15 cellular contexts compared by ENCODE assay signal in genomic region chr5:6359534-6359933, GRCh38. TPM values are rescaled to one million over a fixed set of nuclear protein-coding genes. Genes with fewer than 3 reads are reported as not detected.
DNase-seq lines count a peak whose midpoint lies in the region; ATAC-seq and TF ChIP-seq lines count a peak whose summit lies in the region.
"Had no signal": no experiment of that assay in that cellular context is flagged by ENCODE, and none has a peak within 500 bp of the region (broad histone marks: within the 10 kb centered on the region; RNA-seq: fewer than 3 reads in every experiment).

No MANE protein-coding gene starts in this region.

- peaks cover 7 to 32% (median 23%) of the 10 kb centered on the region in 4 donors for H3K4me1 Mint-ChIP-seq in CD4-positive, alpha-beta memory T cell
- no peaks in the 10 kb centered on the region for H3K4me1 Mint-ChIP-seq in endodermal cell

- H3K27ac Mint-ChIP-seq in CD4-positive, alpha-beta memory T cell: peak overlapping the region; percentile 87 to 94 (median 90)
- no peak overlapping the region for H3K27ac Mint-ChIP-seq in endodermal cell

- H4K12ac ChIP-seq in trophoblast cell (ENCODE audit: low read depth, low read length): no peak overlapping the region

- no peaks in the 10 kb centered on the region for H3K27me3 ChIP-seq in CD4-positive, alpha-beta memory T cell (ENCODE audit: insufficient read depth, low read length)
- H3K27me3 ChIP-seq in endodermal cell (ENCODE audit: control insufficient read depth, insufficient read depth, low read length, poor library complexity, severe bottlenecking): no peaks in the 10 kb centered on the region
- no peaks in the 10 kb centered on the region for H3K27me3 ChIP-seq in trophoblast cell (ENCODE audit: insufficient read depth, low read length)
- H3K27me3 ChIP-seq in heart left ventricle: no peaks in the 10 kb centered on the region
- H3K27me3 ChIP-seq: ascending aorta, tibial nerve had no signal

- no peak overlapping the region for H3K4me2 ChIP-seq in trophoblast cell (ENCODE audit: low read length)
- H3K4me2 ChIP-seq: smooth muscle cell had no signal

- no peaks in the 10 kb centered on the region for H3K27me3 Mint-ChIP-seq in CD4-positive, alpha-beta memory T cell
- H3K27me3 Mint-ChIP-seq in endodermal cell (ENCODE audit: insufficient read depth): peaks cover 4% of the 10 kb centered on the region

- H3K4me1 ChIP-seq in CD4-positive, alpha-beta memory T cell (ENCODE audit: insufficient read depth, low read length): peaks cover 23% of the 10 kb centered on the region
- H3K4me1 ChIP-seq in endodermal cell (ENCODE audit: control insufficient read depth, insufficient read depth, low read length) (no peaks in the 10 kb centered on the region), trophoblast cell (ENCODE audit: control insufficient read depth in 1 of 2, insufficient read depth in 2 of 2, low read length in 2 of 2) (peaks cover 0 to 4% of the 10 kb centered on the region in 2 experiments), heart left ventricle (no peaks in the 10 kb centered on the region)
- H3K4me1 ChIP-seq: ascending aorta, tibial nerve had no signal

- no peak overlapping the region for H2BK120ac ChIP-seq in trophoblast cell (ENCODE audit: insufficient read depth, low read length, poor library complexity)

- no peak overlapping the region for H3K4ac ChIP-seq in trophoblast cell (ENCODE audit: low read depth, low read length)

- no peak overlapping the region for H3K4me3 ChIP-seq in CD4-positive, alpha-beta memory T cell (ENCODE audit: low read length in 2 of 2)
- H3K4me3 ChIP-seq in NB4 (ENCODE audit: low read depth, low read length) (no peak overlapping the region), endodermal cell (ENCODE audit: low read length) (no peak overlapping the region), trophoblast cell (ENCODE audit: low read depth, low read length) (no peak overlapping the region), heart left ventricle (no peak overlapping the region)
- H3K4me3 ChIP-seq: ascending aorta, smooth muscle cell, tibial nerve had no signal

- H3K9me3 ChIP-seq in CD4-positive, alpha-beta memory T cell (ENCODE audit: control insufficient read depth in 1 of 2, low read length in 2 of 2): no peaks in the 10 kb centered on the region
- no peaks in the 10 kb centered on the region for H3K9me3 ChIP-seq in endodermal cell (ENCODE audit: control insufficient read depth, low read length)
- peaks cover 3% of the 10 kb centered on the region for H3K9me3 ChIP-seq in trophoblast cell (ENCODE audit: insufficient read depth, low read depth, low read length)
- H3K9me3 ChIP-seq in heart left ventricle: peaks cover 0 to 3% (median 0%) of the 10 kb centered on the region in 12 donors
- H3K9me3 ChIP-seq: ascending aorta, tibial nerve had no signal

- peaks cover 23 to 41% of the 10 kb centered on the region in 2 donors for H3K36me3 Mint-ChIP-seq in CD4-positive, alpha-beta memory T cell
- peaks cover 2% of the 10 kb centered on the region for H3K36me3 Mint-ChIP-seq in endodermal cell (ENCODE audit: low read depth)

- no peak for TF ChIP-seq POLR2A in NB4 (IDR thresholded peaks at IDR 0.05; ENCODE audit: extremely low read depth, insufficient read length)
- TF ChIP-seq POLR2A in heart left ventricle (IDR thresholded peaks at IDR 0.05): no peak

- no peak for TF ChIP-seq CTCF in NB4 (IDR thresholded peaks at IDR 0.05; ENCODE audit: low read depth, low read length)
- no peak for TF ChIP-seq CTCF in endodermal cell (conservative IDR thresholded peaks at IDR 0.05)
- no peak for TF ChIP-seq CTCF in heart left ventricle (IDR thresholded peaks at IDR 0.05)

- CTCF ChIA-PET in CD4-positive, alpha-beta memory T cell (lab: Charles Lee; ENCODE audit: partially characterized antibody): no interaction called here

- no peak overlapping the region for H2BK5ac ChIP-seq in trophoblast cell (ENCODE audit: low read depth, low read length, poor library complexity)

- no peaks in the 10 kb centered on the region for H3K79me1 ChIP-seq in trophoblast cell (ENCODE audit: low read length)

- H4K8ac ChIP-seq in trophoblast cell (ENCODE audit: low read depth, low read length): no peak overlapping the region

- peak overlapping the region; percentile 73 to 87 (median 79) for H3K4me3 Mint-ChIP-seq in CD4-positive, alpha-beta memory T cell
- H3K4me3 Mint-ChIP-seq in endodermal cell: no peak overlapping the region
- H3K4me3 Mint-ChIP-seq: neural crest cell had no signal

- POLR2A ChIA-PET in CD4-positive, alpha-beta memory T cell (lab: Charles Lee; ENCODE audit: partially characterized antibody): interaction anchor here (1.4 to 2.2 kb wide), 3 partner anchors 11 to 19 kb away, joined by 3 to 16 read pairs (median 4); partner anchors contain the start of gene MED10

- no peak overlapping the region for H3K27ac ChIP-seq in CD4-positive, alpha-beta memory T cell (ENCODE audit: low read depth, low read length)
- H3K27ac ChIP-seq in endodermal cell (ENCODE audit: low read depth, low read length) (peak overlapping the region; percentile 75), trophoblast cell (ENCODE audit: low read depth, low read length) (no peak overlapping the region), heart left ventricle (no peak overlapping the region)
- H3K27ac ChIP-seq: ascending aorta, tibial nerve had no signal

- intact Hi-C loops in CD4-positive, alpha-beta memory T cell (cut with micrococcal nuclease): no loop called here
- intact Hi-C loops in heart left ventricle (cut with DNase I): no loop called here

- H3K9ac ChIP-seq in endodermal cell (ENCODE audit: extremely low read depth, low read length, poor library complexity, severe bottlenecking) (no peak overlapping the region), trophoblast cell (ENCODE audit: low read length) (no peak overlapping the region)

- no peak overlapping the region for H2BK12ac ChIP-seq in trophoblast cell (ENCODE audit: low read length)

- H4K91ac ChIP-seq in trophoblast cell (ENCODE audit: low read depth, low read length): no peak overlapping the region

- H3K9me3 Mint-ChIP-seq in CD4-positive, alpha-beta memory T cell: peaks cover 0 to 3% (median 0%) of the 10 kb centered on the region in 8 donors
- peaks cover 2% of the 10 kb centered on the region for H3K9me3 Mint-ChIP-seq in endodermal cell
- H3K9me3 Mint-ChIP-seq: neural crest cell had no signal

- peak; percentile 31 for ATAC-seq in GM19395 (IDR thresholded peaks at IDR 0.05; ENCODE audit: unreplicated experiment)
- no peak for ATAC-seq in heart left ventricle

- H3K79me2 ChIP-seq in trophoblast cell (ENCODE audit: control insufficient read depth, insufficient read depth, low read length, poor library complexity): no peaks in the 10 kb centered on the region

- WGBS in endodermal cell (ENCODE audit: insufficient coverage in 1 of 2, insufficient read length in 1 of 2), 2 experiments: 87 to 89% methylated on average over 4 to 8 of the region's 8 CpGs
- WGBS in trophoblast cell (ENCODE audit: extremely low coverage, insufficient coverage, insufficient read length): no CpG with 5 or more reads among the region's 8 CpGs
- 70 to 78% (median 73%) methylated on average over 8 of the region's 8 CpGs for WGBS in heart left ventricle, 4 donors

- no peak overlapping the region for H3K18ac ChIP-seq in trophoblast cell (ENCODE audit: low read length)

- H3K23ac ChIP-seq in trophoblast cell (ENCODE audit: low read length): no peak overlapping the region

- no peaks in the 10 kb centered on the region for H3K36me3 ChIP-seq in CD4-positive, alpha-beta memory T cell (ENCODE audit: insufficient read depth, low read length)
- H3K36me3 ChIP-seq in endodermal cell (ENCODE audit: control insufficient read depth, insufficient read depth, low read length) (no peaks in the 10 kb centered on the region), trophoblast cell (ENCODE audit: control insufficient read depth in 1 of 2, insufficient read depth in 2 of 2, low read length in 2 of 2) (no peaks in the 10 kb centered on the region), heart left ventricle (peaks cover 0 to 37% (median 5%) of the 10 kb centered on the region in 9 donors)

- no peak overlapping the region for H2AFZ ChIP-seq in trophoblast cell (ENCODE audit: insufficient read depth, low read length, poor library complexity)

- no peak overlapping the region for H3K14ac ChIP-seq in trophoblast cell (ENCODE audit: low read length)

- no peak overlapping the region for H2AK5ac ChIP-seq in trophoblast cell (ENCODE audit: low read length)

- no peak for DNase-seq in CD4-positive, alpha-beta memory T cell
- DNase-seq in NB4 (ENCODE audit: low read depth) (peak; percentile 61), endodermal cell (no peak), trophoblast cell (no peak), germinal center (ENCODE audit: low spot score) (no peak), heart left ventricle (no peak), HCEC 1CT (no peak)
- DNase-seq: Calu3; effector CD8-positive, alpha-beta T cell; H7 had no signal

RNA-seq across cellular contexts. Expression of gene MED10, which starts 18.8 kb away (rescaled TPM):
- 10 to 100 TPM; 61.2 to 64.7 TPM for total RNA-seq in CD4-positive, alpha-beta memory T cell
- polyA plus RNA-seq in CD4-positive, alpha-beta memory T cell: 100 to 1,000 TPM; 105 to 147 TPM
- total RNA-seq in endodermal cell (10 to 100 TPM; 22.1 to 28.6 TPM), heart left ventricle (10 to 100 TPM; 13.2 to 30.7 (median 23.1) TPM)
- 32.9 TPM for polyA plus RNA-seq in endodermal cell (2013, experiment 1 of 2)
- polyA plus RNA-seq in endodermal cell (2013, experiment 2 of 2): 28.4 TPM
- polyA plus RNA-seq in trophoblast cell (2013): 55.1 and 57.1 TPM in 2 replicates
- polyA plus RNA-seq in heart left ventricle: 10 to 100 TPM; 23.9 to 51.9 TPM
